26 cellular contexts compared by ENCODE assay signal in genomic region chr21:45277101-45278045, GRCh38. TPM values are rescaled to one million over a fixed set of nuclear protein-coding genes. Genes with fewer than 3 reads are reported as not detected.
DNase-seq lines count a peak whose midpoint lies in the region; ATAC-seq, FAIRE-seq and TF ChIP-seq lines count a peak whose summit lies in the region.
"Had no signal": no experiment of that assay in that cellular context is flagged by ENCODE, and none has a peak within 500 bp of the region (broad histone marks: within the 10 kb centered on the region; RNA-seq: fewer than 3 reads in every experiment).

No MANE protein-coding gene starts in this region.

- 97% methylated on average over 38 of the region's 48 CpGs for WGBS in HepG2 (ENCODE audit: low lambda C conversion rate)
- 94 to 97% (median 95%) methylated on average over 43 to 48 of the region's 48 CpGs for WGBS in spleen, 5 donors

- intact Hi-C loops in activated B cell treated with CpG ODN at 0.5 μM for 24 hours (cut with micrococcal nuclease) (no loop called here), HepG2 (cut with micrococcal nuclease; ENCODE audit: unreplicated experiment) (no loop called here), spleen (cut with DNase I; ENCODE audit: low total_unique reads) (no loop called here)

- H3K9ac ChIP-seq in HepG2 (ENCODE audit: insufficient read depth, low read depth, low read length): no peak overlapping the region

- no peak for ATAC-seq in activated CD4-positive, CD25-positive, alpha-beta regulatory T cell treated with anti-CD3 and anti-CD28 coated beads, Interleukin-2, amount 50 U/mL, for 24 hours
- ATAC-seq in activated B cell treated with CpG ODN at 0.5 μM for 24 hours (ENCODE audit: low read depth) (no peak), HepG2 (no peak), GM18858 (IDR thresholded peaks at IDR 0.05; ENCODE audit: unreplicated experiment) (no peak)
- ATAC-seq: activated CD8-positive, alpha-beta T cell treated with anti-CD3 and anti-CD28 coated beads, Interleukin-2, amount 10 ng/mL, durations not matched to agents 7 days and 5 days; body of pancreas; esophagus mucosa had no signal

- H3K36me3 ChIP-seq in HepG2 (replicated peaks in 1 of 2; ENCODE audit: control insufficient read depth in 1 of 2, insufficient read depth in 2 of 2, low read length in 2 of 2) (peaks cover 17 to 81% of the 10 kb centered on the region in 2 experiments), spleen (peaks cover 0 to 100% (median 89%) of the 10 kb centered on the region in 6 donors)

- TF ChIP-seq CTCF in activated B cell treated with CpG ODN at 0.5 μM for 24 hours (IDR thresholded peaks at IDR 0.05) (no peak), HepG2 (CRISPR knock-in tag; IDR thresholded peaks at IDR 0.05) (no peak), spleen (IDR thresholded peaks at IDR 0.05 in 8 of 11, conservative IDR thresholded peaks at IDR 0.05 in 3 of 11) (no peak)

- H3K27ac ChIP-seq in HepG2 (ENCODE audit: extremely low read length, insufficient read depth, low read length) (no peak overlapping the region), spleen (no peak overlapping the region)
- H3K27ac ChIP-seq: 22Rv1, body of pancreas, SK-N-MC, testis had no signal

- H3K4me1 Mint-ChIP-seq in activated B cell treated with CpG ODN at 0.5 μM for 24 hours: no peaks in the 10 kb centered on the region
- H3K4me1 Mint-ChIP-seq: immature natural killer cell had no signal

- H3K79me2 ChIP-seq in HepG2 (ENCODE audit: insufficient read depth, low read length): no peaks in the 10 kb centered on the region

- in situ Hi-C loops in HepG2 (cut with HindIII; ENCODE audit: extremely low pct_ligation_motif_present, low pct_unique_long_range_greater_than_20kb): no loop called here

- no peaks in the 10 kb centered on the region for H3K9me3 Mint-ChIP-seq in activated B cell treated with CpG ODN at 0.5 μM for 24 hours
- H3K9me3 Mint-ChIP-seq: activated T-helper 2 cell treated with anti-CD3 and anti-CD28 coated beads, Interferon-gamma antibody, Interleukin-2, Interleukin-4, amounts not matched to agents 10 μg/mL and 5 μg/mL and 100 μg/mL, durations not matched to agents 14 hours and 24 hours and 36 hours; immature natural killer cell had no signal

- no peak overlapping the region for H3K27ac Mint-ChIP-seq in activated B cell treated with CpG ODN at 0.5 μM for 24 hours
- H3K27ac Mint-ChIP-seq: activated CD8-positive, alpha-beta T cell treated with anti-CD3 and anti-CD28 coated beads, Interleukin-2, amount 10 ng/mL, durations not matched to agents 7 days and 5 days; activated T-helper 2 cell treated with anti-CD3 and anti-CD28 coated beads, Interferon-gamma antibody, Interleukin-2, Interleukin-4, amounts not matched to agents 10 μg/mL and 5 μg/mL and 100 μg/mL, durations not matched to agents 14 hours and 24 hours and 36 hours; immature natural killer cell had no signal

- POLR2A ChIA-PET in activated B cell treated with CpG ODN at 0.5 μM for 24 hours (lab: Charles Lee) (interaction anchor here (1.1 kb wide), 1 partner anchor 10 kb away, joined by 5 read pairs; the partner anchor contains the start of gene POFUT2), HepG2 (lab: Yijun Ruan, JAX) (no interaction called here)

- no peak overlapping the region for H3K4me3 Mint-ChIP-seq in activated B cell treated with CpG ODN at 0.5 μM for 24 hours
- H3K4me3 Mint-ChIP-seq: activated CD8-positive, alpha-beta T cell treated with anti-CD3 and anti-CD28 coated beads, Interleukin-2, amount 10 ng/mL, durations not matched to agents 7 days and 5 days; immature natural killer cell had no signal

- TF ChIP-seq POLR2A in HepG2 (IDR thresholded peaks at IDR 0.05; ENCODE audit: insufficient read depth in 1 of 2, low read depth in 2 of 2, low read length in 2 of 2): no peak
- no peak for TF ChIP-seq POLR2A in spleen (IDR thresholded peaks at IDR 0.05)

- H3K4me2 ChIP-seq in HepG2 (ENCODE audit: low read depth, low read length): no peak overlapping the region

- BruUV-seq in HepG2 (replicated peaks; lab: Mats Ljungman, UMichigan): no TSS peak

- H3K9me3 ChIP-seq in HepG2 (ENCODE audit: low read length) (no peaks in the 10 kb centered on the region), spleen (peaks cover 0 to 8% (median 4%) of the 10 kb centered on the region in 8 donors)
- H3K9me3 ChIP-seq: HAP-1, testis had no signal

- DNase-seq in activated CD4-positive, CD25-positive, alpha-beta regulatory T cell treated with anti-CD3 and anti-CD28 coated beads, Interleukin-2, amount 50 U/mL, for 72 hours: peak; percentile 24
- DNase-seq in activated B cell treated with CpG ODN at 0.5 μM for 24 hours (peak; percentile 9), HepG2 (ENCODE audit: low spot score) (no peak), spleen (peak; percentile 64), NCI-H1930 (lab: John Stamatoyannopoulos, UW) (no peak)
- no peak for DNase-seq in activated CD4-positive, alpha-beta T cell treated with anti-CD3 and anti-CD28 coated beads for 48 hours
- DNase-seq: activated CD8-positive, alpha-beta T cell treated with anti-CD3 and anti-CD28 coated beads, Interleukin-2, amount 10 ng/mL, durations not matched to agents 7 days and 5 days; DMS53; effector memory CD4-positive, alpha-beta T cell; foreskin melanocyte; GDM1; immature natural killer cell; KG1; NCI-H1436 treated with DMSO at 0.1 percent for 48 hours; NCI-H526; T-helper 2 cell; testis had no signal

- H3K4me1 ChIP-seq in HepG2 (ENCODE audit: insufficient read depth, low read length) (no peaks in the 10 kb centered on the region), spleen (no peaks in the 10 kb centered on the region)
- H3K4me1 ChIP-seq: body of pancreas, HAP-1, testis had no signal

- H3K36me3 Mint-ChIP-seq in activated B cell treated with CpG ODN at 0.5 μM for 24 hours (ENCODE audit: low read depth): peaks cover 50% of the 10 kb centered on the region

- FAIRE-seq in HepG2 (lab: Jason Lieb, UNC): no peak

- no peaks in the 10 kb centered on the region for H3K27me3 ChIP-seq in HepG2 (ENCODE audit: control insufficient read depth in 1 of 2, insufficient read depth in 2 of 2, low read length in 2 of 2)
- no peaks in the 10 kb centered on the region for H3K27me3 ChIP-seq in spleen (replicated peaks in 1 of 7)
- H3K27me3 ChIP-seq: body of pancreas, testis had no signal

- H3K27me3 Mint-ChIP-seq in activated B cell treated with CpG ODN at 0.5 μM for 24 hours: no peaks in the 10 kb centered on the region

- no peak for TF ChIP-seq RAD21 in HepG2 (CRISPR knock-in tag; IDR thresholded peaks at IDR 0.05)

- TF ChIP-seq EP300 in HepG2 (IDR thresholded peaks at IDR 0.05; ENCODE audit: low read depth in 2 of 2, low read length in 2 of 2) (no peak), HepG2 (CRISPR knock-in tag; IDR thresholded peaks at IDR 0.05; ENCODE audit: borderline replicate concordance) (no peak)

- CTCF ChIA-PET in activated B cell treated with CpG ODN at 0.5 μM for 24 hours (lab: Charles Lee): no interaction called here
- CTCF ChIA-PET in HepG2 (lab: Yijun Ruan, JAX; ENCODE audit: low intra/inter-chr PET ratio, low total read pairs): no interaction called here

- H4K20me1 ChIP-seq in HepG2 (ENCODE audit: insufficient read depth, low read length): no peaks in the 10 kb centered on the region

- H2AFZ ChIP-seq in HepG2 (ENCODE audit: low read length): no peak overlapping the region

- H3K4me3 ChIP-seq in HepG2 (replicated peaks in 1 of 3; ENCODE audit: insufficient read depth in 1 of 3, low read depth in 2 of 3, low read length in 3 of 3) (no peak overlapping the region), spleen (no peak overlapping the region)
- H3K4me3 ChIP-seq: body of pancreas, HAP-1, lung, SK-N-MC, testis had no signal

TF ChIP-seq in HepG2, 621 proteins besides CTCF, POLR2A, EP300 and RAD21:
- TF ChIP-seq ZBTB2 (CRISPR knock-in tag; IDR thresholded peaks at IDR 0.05; ENCODE audit: low read depth) (no peak), AGO2 (optimal IDR thresholded peaks at IDR 0.05; ENCODE audit: low read depth, low read length) (peak; percentile 51), RBFOX2 (IDR thresholded peaks at IDR 0.05; ENCODE audit: low read depth, low read length) (peak; percentile 48), ZNF660 (CRISPR knock-in tag; IDR thresholded peaks at IDR 0.05; ENCODE audit: borderline replicate concordance, low read depth) (no peak)

RNA-seq across cellular contexts. Expression of gene POFUT2, which starts 10.3 kb away (rescaled TPM):
- total RNA-seq in activated B cell treated with CpG ODN at 0.5 μM for 24 hours: 19.3 and 21.4 TPM in 2 replicates
- 9.8 and 24.0 TPM in 2 replicates for total RNA-seq in HepG2 (2016; rRNA removed; fragmentation: Illumina TruSeq; extraction: Trizol)
- total RNA-seq in HepG2 (2016; cell fraction: cytosol; rRNA removed; fragmentation: Illumina TruSeq; extraction: Trizol; ENCODE audit: low read depth): 2.9 and 4.1 TPM in 2 replicates
- 8.5 and 20.1 TPM in 2 replicates for total RNA-seq in HepG2 (2016; cell fraction: insoluble cytoplasmic fraction; rRNA removed; fragmentation: Illumina TruSeq; extraction: Trizol)
- total RNA-seq in HepG2 (2016; cell fraction: membrane; rRNA removed; fragmentation: Illumina TruSeq; extraction: Trizol): 7.7 and 7.9 TPM in 2 replicates
- total RNA-seq in HepG2 (2016; cell fraction: nucleus; rRNA removed; fragmentation: Illumina TruSeq; extraction: Trizol): 29.0 and 30.4 TPM in 2 replicates
- polyA plus RNA-seq in HepG2 (2011; rRNA removed): 21.7 and 22.8 TPM in 2 replicates
- 14.9 and 16.0 TPM in 2 replicates for polyA plus RNA-seq in HepG2 (2011; cell fraction: cytosol; rRNA removed)
- 67.0 and 84.3 TPM in 2 replicates for polyA plus RNA-seq in HepG2 (2011; cell fraction: nucleus; rRNA removed)
- 25.3 and 34.5 TPM in 2 replicates for polyA plus RNA-seq in HepG2 (2012)
- polyA plus RNA-seq in HepG2 (2016; cell fraction: cytosol; fragmentation: Illumina TruSeq; extraction: Trizol; ENCODE audit: low read depth): 3.3 and 3.7 TPM in 2 replicates
- polyA plus RNA-seq in HepG2 (2016; cell fraction: insoluble cytoplasmic fraction; fragmentation: Illumina TruSeq; extraction: Trizol; ENCODE audit: low read depth): 7.8 and 10.0 TPM in 2 replicates
- 6.3 and 6.9 TPM in 2 replicates for polyA plus RNA-seq in HepG2 (2016; cell fraction: membrane; fragmentation: Illumina TruSeq; extraction: Trizol; ENCODE audit: low read depth)
- 66.5 TPM in 2 replicates for polyA plus RNA-seq in HepG2 (2016; cell fraction: nucleus; fragmentation: Illumina TruSeq; extraction: Trizol; ENCODE audit: insufficient read depth, low read depth)
- polyA minus RNA-seq in HepG2 (2011; rRNA and poly(A)+ RNA removed; ENCODE audit: low replicate concordance): 10.4 and 14.1 TPM in 2 replicates
- polyA minus RNA-seq in HepG2 (2011; cell fraction: cytosol; rRNA and poly(A)+ RNA removed): 8.6 and 9.1 TPM in 2 replicates
- 22.9 and 23.1 TPM in 2 replicates for polyA minus RNA-seq in HepG2 (2011; cell fraction: nucleus; rRNA and poly(A)+ RNA removed)
- 10 to 100 TPM; 24.1 to 37.0 (median 28.8) TPM for total RNA-seq in spleen
- polyA plus RNA-seq in spleen: 10 to 100 TPM; 10.5 to 23.2 (median 19.3) TPM

Comparison
In these comparisons a context has a peak if more than half of its experiments do, and no peak if none do; other contexts are left out.
1. DNase-seq: peak in activated CD4-positive, CD25-positive, alpha-beta regulatory T cell treated with anti-CD3 and anti-CD28 coated beads, Interleukin-2, amount 50 U/mL, for 72 hours (single experiment), activated B cell treated with CpG ODN at 0.5 μM for 24 hours (single experiment) and spleen (single experiment); none in HepG2 (single experiment), NCI-H1930 (0 of 2) and activated CD4-positive, alpha-beta T cell treated with anti-CD3 and anti-CD28 coated beads for 48 hours (single experiment).